Comparison of ENCODE assay signal across 8 cellular contexts in genomic region chr12:94134226-94134795, GRCh38. TPM values are rescaled to one million over a fixed set of nuclear protein-coding genes. Genes with fewer than 3 reads are reported as not detected.
DNase-seq lines count a peak whose midpoint lies in the region; ATAC-seq, FAIRE-seq and TF ChIP-seq lines count a peak whose summit lies in the region.

No MANE protein-coding gene starts in this region.

- H3K27ac ChIP-seq in RWPE2 (ENCODE audit: poor library complexity, severe bottlenecking) = no peak overlapping the region
- H3K27ac ChIP-seq in coronary artery = no peak overlapping the region
- H3K27ac ChIP-seq in lower lobe of right lung = no peak overlapping the region
- H3K27ac ChIP-seq in vagina = no peak overlapping the region

- H3K27me3 ChIP-seq in RWPE2 (ENCODE audit: insufficient read depth, poor library complexity, severe bottlenecking) = no peaks in the 10 kb centered on the region
- H3K27me3 ChIP-seq in lower lobe of right lung (ENCODE audit: low read depth) = no peaks in the 10 kb centered on the region
- no peaks in the 10 kb centered on the region for H3K27me3 ChIP-seq in vagina

- ATAC-seq in RWPE2 (ENCODE audit: low read depth) = peak; percentile 75
- ATAC-seq in lower lobe of right lung = peak; percentile 81

- H3K36me3 ChIP-seq in RWPE2 (ENCODE audit: low read depth) (no peaks in the 10 kb centered on the region), lower lobe of right lung (no peaks in the 10 kb centered on the region), vagina (no peaks in the 10 kb centered on the region)

- FAIRE-seq in GM18507 (lab: Jason Lieb, UNC) = peak; percentile 89

- H3K4me1 ChIP-seq in RWPE2 (ENCODE audit: insufficient read depth, poor library complexity, severe bottlenecking) = no peaks in the 10 kb centered on the region
- peaks cover 6% of the 10 kb centered on the region for H3K4me1 ChIP-seq in lower lobe of right lung
- H3K4me1 ChIP-seq in vagina = no peaks in the 10 kb centered on the region

- TF ChIP-seq POLR2A in vagina (IDR thresholded peaks at IDR 0.05) = no peak

- intact Hi-C loops in lower lobe of right lung (cut with DNase I) (loop anchor here (10.0 kb wide), 2 partner anchors 300 to 400 kb away; no protein-coding TSS in a partner anchor), vagina (cut with DNase I) (no loop called here)

- H3K4me3 ChIP-seq in RWPE2 (ENCODE audit: severe bottlenecking) = no peak overlapping the region
- no peak overlapping the region for H3K4me3 ChIP-seq in coronary artery
- no peak overlapping the region for H3K4me3 ChIP-seq in lower lobe of right lung
- no peak overlapping the region for H3K4me3 ChIP-seq in vagina

- TF ChIP-seq CTCF in RWPE2 (IDR thresholded peaks at IDR 0.05; ENCODE audit: poor library complexity, severe bottlenecking) = peak; percentile 89
- TF ChIP-seq CTCF in coronary artery (IDR thresholded peaks at IDR 0.05) = peak; percentile 68
- TF ChIP-seq CTCF in lower lobe of right lung (IDR thresholded peaks at IDR 0.05) = peak; percentile 79
- peak; percentile 45 to 62 (median 56) for TF ChIP-seq CTCF in vagina (IDR thresholded peaks at IDR 0.05)

- in situ Hi-C loops in KBM-7 (cut with MboI; ENCODE audit: low pct_unique_long_range_greater_than_20kb, low sequenced_read_pairs) = no loop called here

- H3K9me3 ChIP-seq in RWPE2 (ENCODE audit: severe bottlenecking) = no peaks in the 10 kb centered on the region
- no peaks in the 10 kb centered on the region for H3K9me3 ChIP-seq in lower lobe of right lung
- H3K9me3 ChIP-seq in vagina = no peaks in the 10 kb centered on the region

- peak; percentile 80 for DNase-seq in CD1c-positive myeloid dendritic cell (ENCODE audit: extremely low spot score)
- DNase-seq in GM18507 (ENCODE audit: extremely low spot score, insufficient read length, low read depth) = no peak
- peak; percentile 68 for DNase-seq in KBM-7
- DNase-seq in RWPE2 (ENCODE audit: low spot score) = no peak
- no peak for DNase-seq in coronary artery (ENCODE audit: low spot score)
- DNase-seq in lower lobe of right lung = no peak
- no peak for DNase-seq in vagina (ENCODE audit: extremely low spot score in 2 of 2)
- no peak for DNase-seq in 8988T

RNA-seq across cellular contexts. Expression of gene PLXNC1, which starts 14.1 kb away (rescaled TPM):
- total RNA-seq in lower lobe of right lung = 28.0 TPM
- 14.2 TPM for total RNA-seq in vagina

Comparison
In these comparisons a context has a peak if more than half of its experiments do, and no peak if none do; other contexts are left out.
1. DNase-seq: peak in CD1c-positive myeloid dendritic cell (single experiment) and KBM-7 (single experiment); none in GM18507 (single experiment), RWPE2 (single experiment), coronary artery (single experiment), lower lobe of right lung (single experiment), vagina (0 of 2) and 8988T (single experiment).
2. Peak in every context shown above with its lines, with median percentiles within 50 percentile points of each other: CTCF ChIP-seq.